ENCODE assay signal across 1 cellular context in genomic region chr2:171728989-171729951, GRCh38.
TF ChIP-seq lines count a peak whose summit lies in the region.

No MANE protein-coding gene starts in this region.

TF ChIP-seq in HepG2, 621 proteins besides CTCF, POLR2A, EP300 and RAD21 (continued from another document):
- no peak for TF ChIP-seq ZC3H4 (CRISPR knock-in tag; IDR thresholded peaks at IDR 0.05; ENCODE audit: borderline replicate concordance)
- no peak for TF ChIP-seq ZNF274 (CRISPR knock-in tag; IDR thresholded peaks at IDR 0.05)
- TF ChIP-seq ZNF839 (CRISPR knock-in tag; IDR thresholded peaks at IDR 0.05; ENCODE audit: borderline replicate concordance): no peak
- peak in 1 of 2 experiments; percentile 19; a peak in 1 of 4 replicates for TF ChIP-seq KLF16 (CRISPR knock-in tag; IDR thresholded peaks at IDR 0.05)
- TF ChIP-seq ZFY (CRISPR knock-in tag; IDR thresholded peaks at IDR 0.05): no peak
- peak; percentile 64; the same call in 1 of the 2 replicates for TF ChIP-seq IRF2 (CRISPR knock-in tag; IDR thresholded peaks at IDR 0.05)
- 0 out of 2 replicates have a peak, but pooled peaks have one; percentile 52 for TF ChIP-seq TOE1 (CRISPR knock-in tag; IDR thresholded peaks at IDR 0.05)
- no peak for TF ChIP-seq NR3C1 (CRISPR knock-in tag; IDR thresholded peaks at IDR 0.05)
- peak; percentile 90 for TF ChIP-seq CREM (IDR thresholded peaks at IDR 0.05)
- TF ChIP-seq CREM (CRISPR knock-in tag; IDR thresholded peaks at IDR 0.05): no peak
- no peak for TF ChIP-seq ZBED4 (CRISPR knock-in tag; IDR thresholded peaks at IDR 0.05; ENCODE audit: borderline replicate concordance)
- peak; percentile 89; the same call in 1 of the 2 replicates for TF ChIP-seq ISL2 (CRISPR knock-in tag; IDR thresholded peaks at IDR 0.05)
- TF ChIP-seq SMARCE1 (IDR thresholded peaks at IDR 0.05; ENCODE audit: borderline replicate concordance): peak; percentile 93
- no peak for TF ChIP-seq ZNF136 (CRISPR knock-in tag; IDR thresholded peaks at IDR 0.05; ENCODE audit: low read depth)
- TF ChIP-seq RXRB (CRISPR knock-in tag; IDR thresholded peaks at IDR 0.05; ENCODE audit: borderline replicate concordance): peak; percentile 58
- TF ChIP-seq SKI (IDR thresholded peaks at IDR 0.05; ENCODE audit: partially characterized antibody): peak; percentile 26
- TF ChIP-seq NR2F2 (IDR thresholded peaks at IDR 0.05; ENCODE audit: borderline replicate concordance, low read depth): peak; percentile 64
- no peak for TF ChIP-seq NFKBIZ (CRISPR knock-in tag; IDR thresholded peaks at IDR 0.05)
- TF ChIP-seq STAG1 (CRISPR knock-in tag; IDR thresholded peaks at IDR 0.05): peak; percentile 46
- no peak for TF ChIP-seq ZNF644 (CRISPR knock-in tag; IDR thresholded peaks at IDR 0.05; ENCODE audit: low read depth)
- TF ChIP-seq ARID3A (IDR thresholded peaks at IDR 0.05; ENCODE audit: low read depth, low read length): peak; percentile 94
- peak; percentile 98 for TF ChIP-seq FOXA1 (IDR thresholded peaks at IDR 0.05)
- peak; percentile 96 for TF ChIP-seq FOXA1 (CRISPR knock-in tag; IDR thresholded peaks at IDR 0.05)
- TF ChIP-seq ZNF784 (CRISPR knock-in tag; IDR thresholded peaks at IDR 0.05; ENCODE audit: borderline replicate concordance): peak; percentile 29; the same call in 1 of the 2 replicates
- TF ChIP-seq SIX1 (CRISPR knock-in tag; IDR thresholded peaks at IDR 0.05; ENCODE audit: borderline replicate concordance): peak; percentile 79
- TF ChIP-seq PTBP1 (IDR thresholded peaks at IDR 0.05; ENCODE audit: low read depth, low read length, poor library complexity, severe bottlenecking): no peak
- peak; percentile 68; the same call in 1 of the 2 replicates for TF ChIP-seq CHD4 (IDR thresholded peaks at IDR 0.05; ENCODE audit: borderline replicate concordance, low read length)
- peak; percentile 99 for TF ChIP-seq FOXA3 (CRISPR knock-in tag; IDR thresholded peaks at IDR 0.05)
